In genomic region chr12:4445156-4446020, GRCh38 we compare ENCODE assay signal across 1 cellular context.
A peak's percentile ranks its signal among the peaks of the same experiment; 100 is the strongest.
TF ChIP-seq lines count a peak whose summit lies in the region.

TSS of gene FGF6 (minus strand) at chr12:4445815. CDS start at chr12:4445570, 245 bp downstream.

TF ChIP-seq in H1, 55 proteins besides CTCF, POLR2A, EP300 and RAD21:
- no peak for TF ChIP-seq FOSL1 (IDR thresholded peaks at IDR 0.05; ENCODE audit: insufficient read depth, low read depth, low read length)
- 0 out of 2 replicates have a peak, but pooled peaks have one; percentile 22 for TF ChIP-seq E2F6 (IDR thresholded peaks at IDR 0.05)
- TF ChIP-seq SRF (IDR thresholded peaks at IDR 0.05; ENCODE audit: low read depth, low read length) = no peak
- TF ChIP-seq SUZ12 (IDR thresholded peaks at IDR 0.05; ENCODE audit: low read length) = no peak
